Comparison of ENCODE assay signal across 16 cellular contexts in genomic region chr6:135465307-135465706, GRCh38. TPM values are rescaled to one million over a fixed set of nuclear protein-coding genes. Genes with fewer than 3 reads are reported as not detected.
DNase-seq lines count a peak whose midpoint lies in the region; ATAC-seq lines count a peak whose summit lies in the region.
"Had no signal": no experiment of that assay in that cellular context is flagged by ENCODE, and none has a peak within 500 bp of the region (broad histone marks: within the 10 kb centered on the region; RNA-seq: fewer than 3 reads in every experiment).

No MANE protein-coding gene starts in this region.

- no peaks in the 10 kb centered on the region for H3K27me3 ChIP-seq in SJCRH30
- H3K27me3 ChIP-seq: right atrium auricular region had no signal

- no peaks in the 10 kb centered on the region for H3K9me3 ChIP-seq in SJCRH30 (replicated peaks)
- H3K9me3 ChIP-seq: mucosa of descending colon, right atrium auricular region had no signal

- no peaks in the 10 kb centered on the region for H3K4me1 ChIP-seq in SJCRH30
- H3K4me1 ChIP-seq: right atrium auricular region had no signal

- DNase-seq in germinal center (ENCODE audit: low spot score) (peak; percentile 40), COLO668 (lab: John Stamatoyannopoulos, UW; ENCODE audit: unreplicated experiment) (no peak), NCI-H526 treated with DMSO at 0.1 percent for 48 hours (lab: John Stamatoyannopoulos, UW) (no peak), SJCRH30 (no peak)
- DNase-seq in activated CD8-positive, alpha-beta memory T cell treated with anti-CD3 and anti-CD28 coated beads, Interleukin-2, amount 50 U/mL, for 48 hours = no peak
- DNase-seq: activated CD8-positive, alpha-beta memory T cell treated with anti-CD3 and anti-CD28 coated beads for 24 hours; CD4-positive, alpha-beta memory T cell; GOT3; mucosa of descending colon; NCI-H187 treated with DMSO at 0.1 percent for 48 hours; T-helper 17 cell had no signal

- no peak overlapping the region for H3K27ac ChIP-seq in SJCRH30
- H3K27ac ChIP-seq: right atrium auricular region had no signal

- H3K4me3 ChIP-seq in SJCRH30 = no peak overlapping the region
- H3K4me3 ChIP-seq: mucosa of descending colon, right atrium auricular region had no signal

- H3K36me3 ChIP-seq in SJCRH30 = peaks cover 9% of the 10 kb centered on the region; the same call in 1 of the 2 replicates

- ATAC-seq in GM19023 (IDR thresholded peaks at IDR 0.05; ENCODE audit: unreplicated experiment) (peak; percentile 62), GM21717 (IDR thresholded peaks at IDR 0.05; ENCODE audit: unreplicated experiment) (peak; percentile 82), HG03175 (IDR thresholded peaks at IDR 0.05; ENCODE audit: unreplicated experiment) (peak; percentile 69)
- ATAC-seq: activated naive CD4-positive, alpha-beta T cell treated with anti-CD3 and anti-CD28 coated beads, Interleukin-2, amount 50 U/mL, for 72 hours; mucosa of descending colon; T-helper 17 cell had no signal

RNA-seq across cellular contexts. Expression of gene AHI1, which starts 32.2 kb away (rescaled TPM):
- 15.7 and 17.8 TPM in 2 replicates for total RNA-seq in SJCRH30 (2014; rRNA removed; shearing (Covaris generic))
